In the genomic region with DNA sequence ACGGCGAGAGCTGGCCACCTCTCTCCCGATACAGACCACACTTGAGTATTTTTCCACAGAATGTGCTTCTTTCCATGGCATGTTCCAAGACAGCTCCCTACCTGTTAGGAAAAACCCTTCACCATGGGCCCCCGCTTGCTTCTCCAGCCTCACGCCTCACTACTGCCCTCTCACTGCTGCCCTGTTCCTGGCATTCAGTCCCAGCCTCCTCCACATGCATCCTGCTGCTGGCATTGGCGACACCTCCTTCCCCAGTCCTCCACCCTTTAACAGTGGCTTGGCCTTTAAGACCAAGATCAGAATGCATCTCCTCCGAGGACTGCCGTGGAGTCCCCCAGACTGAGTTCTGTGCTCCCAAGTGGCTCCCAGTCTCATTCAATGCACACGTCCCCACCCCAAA, we compare ENCODE assay signal across 26 cellular contexts. TPM values are rescaled to one million over a fixed set of nuclear protein-coding genes. Genes with fewer than 3 reads are reported as not detected.
DNase-seq lines count a peak whose midpoint lies in the region; ATAC-seq, FAIRE-seq and TF ChIP-seq lines count a peak whose summit lies in the region.
"Had no signal": no experiment of that assay in that cellular context is flagged by ENCODE, and none has a peak within 500 bp of the region (broad histone marks: within the 10 kb centered on the region; RNA-seq: fewer than 3 reads in every experiment).

No MANE protein-coding gene starts in this region.

- H3K4me1 ChIP-seq in PC-3 (ENCODE audit: insufficient read depth, low read length): no peaks in the 10 kb centered on the region
- no peaks in the 10 kb centered on the region for H3K4me1 ChIP-seq in osteoblast (ENCODE audit: insufficient read depth, low read length)

- no peak overlapping the region for H3K4me2 ChIP-seq in PC-3 (ENCODE audit: low read length)
- H3K4me2 ChIP-seq in osteoblast (ENCODE audit: insufficient read depth, low read length): no peak overlapping the region

- H3K79me2 ChIP-seq in PC-3 (ENCODE audit: low read length): no peaks in the 10 kb centered on the region
- no peaks in the 10 kb centered on the region for H3K79me2 ChIP-seq in osteoblast (ENCODE audit: insufficient read depth, low read length)

- 0 out of 2 replicates have a peak, but pooled peaks have one; percentile 13 for TF ChIP-seq CTCF in PC-3 (conservative IDR thresholded peaks at IDR 0.05; ENCODE audit: low read depth, low read length)
- TF ChIP-seq CTCF in osteoblast (IDR thresholded peaks at IDR 0.05; ENCODE audit: extremely low read depth, low read depth, low read length): no peak

- H3K27me3 ChIP-seq in PC-3 (ENCODE audit: low read length) (peaks cover 26% of the 10 kb centered on the region), osteoblast (ENCODE audit: insufficient read depth, low read length) (peaks cover 15% of the 10 kb centered on the region)
- H3K27me3 ChIP-seq: MG63 had no signal

- intact Hi-C loops in PC-3 (cut with micrococcal nuclease): no loop called here

- H3K9ac ChIP-seq in PC-3 (ENCODE audit: low read length): no peak overlapping the region
- H3K9ac ChIP-seq: GM23248 had no signal

- TF ChIP-seq POLR2A in GM12892 (IDR thresholded peaks at IDR 0.05; ENCODE audit: low read depth, low read length): no peak

- H4K20me1 ChIP-seq in PC-3 (ENCODE audit: low read length) (no peaks in the 10 kb centered on the region), osteoblast (ENCODE audit: insufficient read depth, low read length) (no peaks in the 10 kb centered on the region)

- no peaks in the 10 kb centered on the region for H3K9me2 ChIP-seq in PC-3 (replicated peaks; ENCODE audit: low read length)

- H3K27ac ChIP-seq in PC-3 (ENCODE audit: low read length) (no peak overlapping the region), osteoblast (ENCODE audit: low read depth, low read length) (no peak overlapping the region)
- H3K27ac ChIP-seq: GM23248 had no signal

- no peak overlapping the region for H3K4me3 ChIP-seq in PC-3 (ENCODE audit: low read length)
- no peak overlapping the region for H3K4me3 ChIP-seq in osteoblast (ENCODE audit: insufficient read depth, low read length)
- H3K4me3 ChIP-seq: GM23248, MG63 had no signal

- CTCF ChIA-PET in PC-3 (lab: Charles Lee): no interaction called here

- peak; percentile 24 for FAIRE-seq in GM12892 (lab: Jason Lieb, UNC)
- FAIRE-seq: GM18507 had no signal

- BruUV-seq in PC-3 (replicated peaks; lab: Mats Ljungman, UMichigan): no TSS peak

- H3F3A ChIP-seq in PC-3 (ENCODE audit: low read length, unreplicated experiment): no peaks in the 10 kb centered on the region

- DNase-seq in GM12892 (ENCODE audit: insufficient read length) (no peak), PC-3 (no peak), iPS-NIHi7 (ENCODE audit: extremely low spot score) (peak; percentile 27), osteoblast (ENCODE audit: insufficient read length, low spot score, missing footprints) (peak; percentile 74), ureter (ENCODE audit: low spot score) (no peak), NCI-H1694 (lab: John Stamatoyannopoulos, UW) (no peak)
- no peak for DNase-seq in stimulated activated CD8-positive, alpha-beta memory T cell treated with anti-CD3 and anti-CD28 coated beads, Interleukin-4, amount 100 ng/mL, for 48 hours
- DNase-seq: Calu3; DND-41; GM23248; IMR-90; KG1; MG63; NCI-H1105 treated with DMSO at 0.1 percent for 48 hours; NCI-H146; NCI-H2029 treated with DMSO at 0.1 percent for 48 hours; NCI-H446 treated with DMSO at 0.1 percent for 48 hours; NCI-H526; NCI-H82; NK-92 treated with Interleukin-12 subunit alpha and Interleukin-12 subunit beta, amount 100 ng/mL, for 24 hours; Right ventricle myocardium superior; RPMI8226 had no signal

- H3K36me3 ChIP-seq in PC-3 (ENCODE audit: low read depth, low read length) (no peaks in the 10 kb centered on the region), osteoblast (ENCODE audit: insufficient read depth, low read length) (no peaks in the 10 kb centered on the region)
- H3K36me3 ChIP-seq: MG63 had no signal

- POLR2A ChIA-PET in PC-3 (lab: Charles Lee; ENCODE audit: unreplicated experiment): no interaction called here

- H3K9me3 ChIP-seq in PC-3 (ENCODE audit: low read length) (no peaks in the 10 kb centered on the region), osteoblast (ENCODE audit: low read depth, low read length) (no peaks in the 10 kb centered on the region)
- H3K9me3 ChIP-seq: MG63 had no signal

- no peak overlapping the region for H2AFZ ChIP-seq in PC-3 (ENCODE audit: low read length)
- no peak overlapping the region for H2AFZ ChIP-seq in osteoblast (ENCODE audit: low read length)
- H2AFZ ChIP-seq: GM23248 had no signal

- no peak for ATAC-seq in PC-3

RNA-seq across cellular contexts. Expression of gene PNMA6F, which starts 10.7 kb away (rescaled TPM):
- not detected for polyA plus RNA-seq in GM12892 (2012; ENCODE audit: missing spikeins)
- not detected in 2 replicates for total RNA-seq in PC-3 (2014; rRNA removed)
- not detected in 2 replicates for total RNA-seq in osteoblast
- total RNA-seq in ureter: not detected
- total RNA-seq: A172, Calu3, GM23248, IMR-90, Right ventricle myocardium superior, SK-MEL-5 had no signal
- polyA plus RNA-seq: BJ, GM23248, IMR-90 had no signal

RNA-seq across cellular contexts. Expression of gene ZNF275, which starts 23.1 kb away (rescaled TPM):
- polyA plus RNA-seq in GM12892 (2012; ENCODE audit: missing spikeins): 6.8 TPM
- total RNA-seq in PC-3 (2014; rRNA removed): 7.1 and 7.8 TPM in 2 replicates
- total RNA-seq in osteoblast: 11.2 and 12.1 TPM in 2 replicates
- total RNA-seq in ureter: 13.8 TPM

Comparison
In these comparisons a context has a peak if more than half of its experiments do, and no peak if none do; other contexts are left out.
1. DNase-seq: peak in iPS-NIHi7 (single experiment) and osteoblast (single experiment); none in GM12892 (single experiment), PC-3 (single experiment), ureter (single experiment), stimulated activated CD8-positive, alpha-beta memory T cell treated with anti-CD3 and anti-CD28 coated beads, Interleukin-4, amount 100 ng/mL, for 48 hours (single experiment) and NCI-H1694 (single experiment).